9 cellular contexts compared by ENCODE assay signal in the genomic region with DNA sequence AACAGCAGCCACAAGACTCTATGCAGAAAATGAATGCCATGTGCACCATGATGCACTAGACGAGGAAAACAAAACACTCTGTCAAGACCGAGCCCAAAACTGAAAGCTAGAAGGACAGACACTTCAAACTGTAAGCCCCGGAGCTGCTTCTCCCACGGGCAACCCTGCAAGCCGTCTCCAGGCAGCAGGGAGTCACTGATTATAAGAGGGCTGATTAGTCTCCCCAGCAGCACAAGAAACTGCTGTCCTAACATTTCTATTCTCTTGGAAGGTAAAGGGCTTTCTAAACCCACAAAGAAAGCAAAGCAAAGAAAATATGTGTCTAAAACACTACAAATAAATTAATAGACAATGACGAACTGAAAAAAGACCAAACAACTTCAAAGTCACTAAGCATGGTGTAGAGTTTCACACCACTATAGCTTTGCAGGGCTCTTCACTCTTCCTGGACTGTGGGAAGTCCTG. TPM values are rescaled to one million over a fixed set of nuclear protein-coding genes. Genes with fewer than 3 reads are reported as not detected.
DNase-seq lines count a peak whose midpoint lies in the region; ATAC-seq and TF ChIP-seq lines count a peak whose summit lies in the region.
"Had no signal": no experiment of that assay in that cellular context is flagged by ENCODE, and none has a peak within 500 bp of the region (broad histone marks: within the 10 kb centered on the region; RNA-seq: fewer than 3 reads in every experiment).

No MANE protein-coding gene starts in this region.

- H3K4me1 Mint-ChIP-seq in T-cell = peaks cover 37 to 46% (median 46%) of the 10 kb centered on the region in 3 donors

- no peak for TF ChIP-seq CTCF in epithelial cell of proximal tubule (conservative IDR thresholded peaks at IDR 0.05; ENCODE audit: low read depth, low read length)

- DNase-seq in NCI-H1105 treated with DMSO at 0.1 percent for 48 hours (lab: John Stamatoyannopoulos, UW) (peak; percentile 30), NCI-H1105 (lab: John Stamatoyannopoulos, UW) (no peak), HEK293T (ENCODE audit: extremely low spot score) (peak; percentile 56), T-cell (peak in 17 of 34 experiments; percentile 24 to 51 (median 35)), epithelial cell of proximal tubule (ENCODE audit: low read depth) (no peak), retina (peak; percentile 49), putamen (ENCODE audit: low spot score) (no peak), HuH-7 (ENCODE audit: low spot score) (no peak)

- H3K27me3 Mint-ChIP-seq in T-cell = no peaks in the 10 kb centered on the region

- peaks cover 4% of the 10 kb centered on the region for H3K36me3 Mint-ChIP-seq in T-cell

- H3K4me3 ChIP-seq in epithelial cell of proximal tubule (ENCODE audit: low read depth, low read length) = peak overlapping the region; percentile 31

- CTCF ChIA-PET in HEK293T (lab: Yijun Ruan, JAX) = interaction anchor here (0.5 to 0.7 kb wide), 2 partner anchors 20 to 238 kb away, joined by 3 to 4 read pairs; a partner anchor contains a TSS
- CTCF ChIA-PET in T-cell (lab: Charles Lee) = interaction anchor here in 1 of 2 donors (0.5 to 2.2 kb wide), 5 partner anchors 10 to 641 kb away, joined by 3 to 12 read pairs (median 6); a partner anchor contains a TSS

- peak; percentile 74 to 88 (median 76) for ATAC-seq in T-cell (replicated peaks in 1 of 4)

- H3K9me3 Mint-ChIP-seq in T-cell = no peaks in the 10 kb centered on the region

- peak overlapping the region; percentile 94 to 97 for H3K27ac Mint-ChIP-seq in T-cell

- POLR2A ChIA-PET in HEK293T (lab: Yijun Ruan, JAX) (interaction anchor here (1.2 to 1.3 kb wide), 2 partner anchors 10 to 18 kb away, joined by 3 read pairs; no protein-coding TSS in a partner anchor), T-cell (lab: Charles Lee) (interaction anchor here (0.6 to 1.9 kb wide), 5 partner anchors 10 to 52 kb away, joined by 3 to 7 read pairs (median 4); no protein-coding TSS in a partner anchor)

- H3K4me3 Mint-ChIP-seq in T-cell = peak overlapping the region; percentile 75 to 76 (median 76)

TF ChIP-seq in HEK293T, 16 proteins besides CTCF, POLR2A, EP300 and RAD21:
- TF ChIP-seq SP1 (IDR thresholded peaks at IDR 0.05) = no peak
- TF ChIP-seq FOXK2 (IDR thresholded peaks at IDR 0.05) = no peak
- no peak for TF ChIP-seq BHLHE40 (IDR thresholded peaks at IDR 0.05; ENCODE audit: borderline replicate concordance)
- TF ChIP-seq ZNF384 (IDR thresholded peaks at IDR 0.05) = no peak
- TF ChIP-seq L3MBTL2 (conservative IDR thresholded peaks at IDR 0.05) = no peak
- no peak for TF ChIP-seq FOXM1 (IDR thresholded peaks at IDR 0.05; ENCODE audit: borderline replicate concordance)
- TF ChIP-seq FOXA1 (IDR thresholded peaks at IDR 0.05) = no peak
- TF ChIP-seq, protein P1, sequence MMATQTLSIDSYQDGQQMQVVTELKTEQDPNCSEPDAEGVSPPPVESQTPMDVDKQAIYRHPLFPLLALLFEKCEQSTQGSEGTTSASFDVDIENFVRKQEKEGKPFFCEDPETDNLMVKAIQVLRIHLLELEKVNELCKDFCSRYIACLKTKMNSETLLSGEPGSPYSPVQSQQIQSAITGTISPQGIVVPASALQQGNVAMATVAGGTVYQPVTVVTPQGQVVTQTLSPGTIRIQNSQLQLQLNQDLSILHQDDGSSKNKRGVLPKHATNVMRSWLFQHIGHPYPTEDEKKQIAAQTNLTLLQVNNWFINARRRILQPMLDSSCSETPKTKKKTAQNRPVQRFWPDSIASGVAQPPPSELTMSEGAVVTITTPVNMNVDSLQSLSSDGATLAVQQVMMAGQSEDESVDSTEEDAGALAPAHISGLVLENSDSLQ (IDR thresholded peaks at IDR 0.05) = no peak
- TF ChIP-seq TARDBP (IDR thresholded peaks at IDR 0.05) = no peak
- TF ChIP-seq LEF1 (IDR thresholded peaks at IDR 0.05; ENCODE audit: borderline replicate concordance) = no peak
- TF ChIP-seq SUZ12 (IDR thresholded peaks at IDR 0.05) = no peak
- TF ChIP-seq CTBP1 (IDR thresholded peaks at IDR 0.05; ENCODE audit: borderline replicate concordance) = no peak
- no peak for TF ChIP-seq ELF4 (IDR thresholded peaks at IDR 0.05)
- TF ChIP-seq ARNT (IDR thresholded peaks at IDR 0.05) = no peak
- no peak for TF ChIP-seq HDGF (IDR thresholded peaks at IDR 0.05; ENCODE audit: borderline replicate concordance)

RNA-seq across cellular contexts. Expression of a gene that starts 15.5 kb away (rescaled TPM):
- 100 to 1,000 TPM in 3 of 5 donors, 10 to 100 TPM in 2; 86.1 to 106 (median 101) TPM for total RNA-seq in T-cell
- 15.0 and 21.3 TPM in 2 replicates for total RNA-seq in epithelial cell of proximal tubule

RNA-seq across cellular contexts. Expression of a gene that starts 30.4 kb away (rescaled TPM):
- total RNA-seq in T-cell (not detected), epithelial cell of proximal tubule (not detected in 2 replicates)
- total RNA-seq: activated CD8-positive, alpha-beta memory T cell treated with anti-CD3 and anti-CD28 coated beads for 36 hours had no signal

Comparison
In these comparisons a context has a peak if more than half of its experiments do, and no peak if none do; other contexts are left out.
1. DNase-seq: peak in NCI-H1105 treated with DMSO at 0.1 percent for 48 hours (single experiment), HEK293T (single experiment) and retina (single experiment); none in NCI-H1105 (single experiment), epithelial cell of proximal tubule (single experiment), putamen (single experiment) and HuH-7 (single experiment).